In the genomic region with DNA sequence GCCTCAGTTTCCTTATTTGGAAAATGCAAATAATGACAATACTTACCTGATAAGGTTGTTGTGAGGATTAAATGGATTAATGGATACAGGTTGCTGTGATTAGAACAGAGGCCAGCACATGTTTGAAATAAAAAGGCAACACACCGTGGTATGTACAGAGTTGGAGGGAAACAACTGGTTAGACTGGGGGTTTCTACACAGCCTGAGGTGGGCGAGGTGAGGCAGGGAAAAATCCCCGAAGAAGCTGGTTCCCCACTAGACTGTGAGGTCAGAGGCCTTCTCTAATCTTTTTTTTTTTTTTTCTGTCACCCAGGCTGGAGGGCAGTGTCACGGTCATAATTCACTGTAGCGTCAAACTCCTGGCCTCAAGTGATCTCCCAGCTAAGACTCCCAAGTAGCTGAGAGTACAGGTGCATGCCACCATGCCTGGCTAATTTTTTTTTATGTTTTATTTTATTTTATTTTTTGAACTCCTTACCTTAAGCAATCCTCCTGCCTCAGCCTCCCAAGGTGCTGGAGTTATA, we compare ENCODE assay signal across 14 cellular contexts. TPM values are rescaled to one million over a fixed set of nuclear protein-coding genes. Genes with fewer than 3 reads are reported as not detected.
DNase-seq lines count a peak whose midpoint lies in the region; ATAC-seq and TF ChIP-seq lines count a peak whose summit lies in the region.
"Had no signal": no experiment of that assay in that cellular context is flagged by ENCODE, and none has a peak within 500 bp of the region (broad histone marks: within the 10 kb centered on the region; RNA-seq: fewer than 3 reads in every experiment).

No MANE protein-coding gene starts in this region.

- intact Hi-C loops in CD4-positive, alpha-beta T cell (cut with DNase I, micrococcal nuclease), result loop anchor here in 1 of 2 experiments (2.0 to 10.0 kb wide), 5 partner anchors 120 to 772 kb away; a partner anchor contains a TSS

- CTCF ChIA-PET in CD4-positive, alpha-beta T cell (lab: Charles Lee), result no interaction called here
- CTCF ChIA-PET in activated CD4-positive, alpha-beta memory T cell treated with anti-CD3 and anti-CD28 coated beads, Interleukin-2, amount 10 ng/mL, durations not matched to agents 7 days and 5 days (lab: Charles Lee), result interaction anchor here (1.2 to 3.9 kb wide), 3 partner anchors 11 to 338 kb away, joined by 3 to 20 read pairs (median 12); a partner anchor contains a TSS

- peak overlapping the region; percentile 81 for H3K27ac Mint-ChIP-seq in CD4-positive, alpha-beta T cell
- H3K27ac Mint-ChIP-seq in GM23338, result no peak overlapping the region
- no peak overlapping the region for H3K27ac Mint-ChIP-seq in activated CD4-positive, alpha-beta memory T cell treated with anti-CD3 and anti-CD28 coated beads, Interleukin-2, amount 10 ng/mL, durations not matched to agents 7 days and 5 days
- peak overlapping the region in 2 of 10 donors; percentile 88 to 90 for H3K27ac Mint-ChIP-seq in naive thymus-derived CD8-positive, alpha-beta T cell

- no peak overlapping the region for H2AFZ ChIP-seq in GM23338

- POLR2A ChIA-PET in CD4-positive, alpha-beta T cell (lab: Charles Lee), result interaction anchor here (0.8 to 2.3 kb wide), 2 partner anchors 280 to 335 kb away, joined by 3 to 8 read pairs; a partner anchor contains a TSS
- POLR2A ChIA-PET in activated CD4-positive, alpha-beta memory T cell treated with anti-CD3 and anti-CD28 coated beads, Interleukin-2, amount 10 ng/mL, durations not matched to agents 7 days and 5 days (lab: Charles Lee), result interaction anchor here (0.6 to 2.3 kb wide), 3 partner anchors 123 to 313 kb away, joined by 4 to 12 read pairs (median 9); a partner anchor contains a TSS
- POLR2A ChIA-PET in naive thymus-derived CD8-positive, alpha-beta T cell (lab: Charles Lee), result no interaction called here

- DNase-seq in CD4-positive, alpha-beta T cell, result no peak
- no peak for DNase-seq in GM23338 (ENCODE audit: low spot score)
- no peak for DNase-seq in activated CD4-positive, alpha-beta memory T cell treated with anti-CD3 and anti-CD28 coated beads, Interleukin-2, amount 10 ng/mL, durations not matched to agents 7 days and 5 days
- no peak for DNase-seq in naive thymus-derived CD8-positive, alpha-beta T cell
- DNase-seq: amygdala, dorsolateral prefrontal cortex, foreskin keratinocyte, NCI-H1048, NCI-H510A had no signal

- TF ChIP-seq CTCF in CD4-positive, alpha-beta T cell (IDR thresholded peaks at IDR 0.05), result no peak
- no peak for TF ChIP-seq CTCF in GM23338 (conservative IDR thresholded peaks at IDR 0.05; ENCODE audit: low read depth in 2 of 2)

- peaks cover 3% of the 10 kb centered on the region; the same call in 1 of the 2 replicates for H3K36me3 ChIP-seq in GM23338 (ENCODE audit: insufficient read depth)

- H3K4me2 ChIP-seq in GM23338, result no peak overlapping the region

- H3K4me3 Mint-ChIP-seq in CD4-positive, alpha-beta T cell, result peak overlapping the region; percentile 98
- H3K4me3 Mint-ChIP-seq in GM23338, result peak overlapping the region; percentile 70; the same call in 1 of the 3 replicates
- H3K4me3 Mint-ChIP-seq in activated CD4-positive, alpha-beta memory T cell treated with anti-CD3 and anti-CD28 coated beads, Interleukin-2, amount 10 ng/mL, durations not matched to agents 7 days and 5 days, result peak overlapping the region; percentile 93
- H3K4me3 Mint-ChIP-seq in naive thymus-derived CD8-positive, alpha-beta T cell, result peak overlapping the region; percentile 87 to 97 (median 94)

- H3K27me3 ChIP-seq in CD4-positive, alpha-beta T cell (ENCODE audit: control insufficient read depth, insufficient read depth, low read length), result no peaks in the 10 kb centered on the region
- H3K27me3 ChIP-seq in GM23338 (ENCODE audit: insufficient read depth), result peaks cover 10% of the 10 kb centered on the region
- H3K27me3 ChIP-seq: dorsolateral prefrontal cortex, foreskin keratinocyte, tibial nerve had no signal

- no peaks in the 10 kb centered on the region for H3K27me3 Mint-ChIP-seq in CD4-positive, alpha-beta T cell
- H3K27me3 Mint-ChIP-seq in GM23338 (ENCODE audit: insufficient read depth, low read depth, poor library complexity), result peaks cover 22% of the 10 kb centered on the region
- no peaks in the 10 kb centered on the region for H3K27me3 Mint-ChIP-seq in activated CD4-positive, alpha-beta memory T cell treated with anti-CD3 and anti-CD28 coated beads, Interleukin-2, amount 10 ng/mL, durations not matched to agents 7 days and 5 days
- no peaks in the 10 kb centered on the region for H3K27me3 Mint-ChIP-seq in naive thymus-derived CD8-positive, alpha-beta T cell

- peaks cover 21% of the 10 kb centered on the region for H4K20me1 ChIP-seq in GM23338 (replicated peaks; ENCODE audit: insufficient read depth)

- no peak for ATAC-seq in CD4-positive, alpha-beta T cell (ENCODE audit: poor library complexity)
- ATAC-seq in GM23338 (no peak), HG03521 (IDR thresholded peaks at IDR 0.05; ENCODE audit: unreplicated experiment) (no peak), GM19395 (IDR thresholded peaks at IDR 0.05; ENCODE audit: unreplicated experiment) (no peak), GM21367 (IDR thresholded peaks at IDR 0.05; ENCODE audit: unreplicated experiment) (no peak), GM18867 (IDR thresholded peaks at IDR 0.05; ENCODE audit: unreplicated experiment) (no peak)
- ATAC-seq in naive thymus-derived CD8-positive, alpha-beta T cell, result no peak

- no peaks in the 10 kb centered on the region for H3K9me2 ChIP-seq in GM23338 (ENCODE audit: insufficient read depth)

- peaks cover 4% of the 10 kb centered on the region; the same call in 1 of the 2 replicates for H3K4me1 ChIP-seq in GM23338 (ENCODE audit: insufficient read depth)
- H3K4me1 ChIP-seq: foreskin keratinocyte had no signal

- H3K9me3 ChIP-seq in CD4-positive, alpha-beta T cell (ENCODE audit: control insufficient read depth, low read length), result no peaks in the 10 kb centered on the region
- H3K9me3 ChIP-seq: tibial nerve had no signal

- peaks cover 39% of the 10 kb centered on the region for H3K4me1 Mint-ChIP-seq in CD4-positive, alpha-beta T cell (ENCODE audit: low read depth)
- peaks cover 16% of the 10 kb centered on the region for H3K4me1 Mint-ChIP-seq in GM23338
- H3K4me1 Mint-ChIP-seq in activated CD4-positive, alpha-beta memory T cell treated with anti-CD3 and anti-CD28 coated beads, Interleukin-2, amount 10 ng/mL, durations not matched to agents 7 days and 5 days, result peaks cover 32% of the 10 kb centered on the region
- H3K4me1 Mint-ChIP-seq in naive thymus-derived CD8-positive, alpha-beta T cell, result peaks cover 19 to 40% (median 36%) of the 10 kb centered on the region in 4 donors

- no peak overlapping the region for H3K4me3 ChIP-seq in GM23338

- H3K79me2 ChIP-seq in GM23338 (replicated peaks; ENCODE audit: insufficient read depth), result peaks cover 31% of the 10 kb centered on the region

- H3K9me3 Mint-ChIP-seq in CD4-positive, alpha-beta T cell, result no peaks in the 10 kb centered on the region
- H3K9me3 Mint-ChIP-seq in GM23338, result peaks cover 17% of the 10 kb centered on the region
- H3K9me3 Mint-ChIP-seq in activated CD4-positive, alpha-beta memory T cell treated with anti-CD3 and anti-CD28 coated beads, Interleukin-2, amount 10 ng/mL, durations not matched to agents 7 days and 5 days, result no peaks in the 10 kb centered on the region
- no peaks in the 10 kb centered on the region for H3K9me3 Mint-ChIP-seq in naive thymus-derived CD8-positive, alpha-beta T cell

- no peak overlapping the region for H3K27ac ChIP-seq in CD4-positive, alpha-beta T cell (ENCODE audit: low read depth, low read length)
- no peak overlapping the region for H3K27ac ChIP-seq in GM23338 (ENCODE audit: low read depth)
- H3K27ac ChIP-seq: foreskin keratinocyte had no signal

- peaks cover 9% of the 10 kb centered on the region for H3K36me3 Mint-ChIP-seq in CD4-positive, alpha-beta T cell (ENCODE audit: low read depth)
- H3K36me3 Mint-ChIP-seq in GM23338 (ENCODE audit: low read depth), result peaks cover 29% of the 10 kb centered on the region
- peaks cover 7% of the 10 kb centered on the region for H3K36me3 Mint-ChIP-seq in activated CD4-positive, alpha-beta memory T cell treated with anti-CD3 and anti-CD28 coated beads, Interleukin-2, amount 10 ng/mL, durations not matched to agents 7 days and 5 days (ENCODE audit: low read depth)
- peaks cover 0 to 2% (median 2%) of the 10 kb centered on the region in 3 donors for H3K36me3 Mint-ChIP-seq in naive thymus-derived CD8-positive, alpha-beta T cell

- H3F3A ChIP-seq in GM23338 (replicated peaks; ENCODE audit: low read depth), result 0 out of 2 replicates have a peak, but pooled peaks cover 3% of the 10 kb centered on the region

TF ChIP-seq in GM23338, 12 proteins besides CTCF, POLR2A, EP300 and RAD21 (continues in another document):
- TF ChIP-seq JUNB (IDR thresholded peaks at IDR 0.05; ENCODE audit: unreplicated experiment), result no peak
- TF ChIP-seq, protein P1, sequence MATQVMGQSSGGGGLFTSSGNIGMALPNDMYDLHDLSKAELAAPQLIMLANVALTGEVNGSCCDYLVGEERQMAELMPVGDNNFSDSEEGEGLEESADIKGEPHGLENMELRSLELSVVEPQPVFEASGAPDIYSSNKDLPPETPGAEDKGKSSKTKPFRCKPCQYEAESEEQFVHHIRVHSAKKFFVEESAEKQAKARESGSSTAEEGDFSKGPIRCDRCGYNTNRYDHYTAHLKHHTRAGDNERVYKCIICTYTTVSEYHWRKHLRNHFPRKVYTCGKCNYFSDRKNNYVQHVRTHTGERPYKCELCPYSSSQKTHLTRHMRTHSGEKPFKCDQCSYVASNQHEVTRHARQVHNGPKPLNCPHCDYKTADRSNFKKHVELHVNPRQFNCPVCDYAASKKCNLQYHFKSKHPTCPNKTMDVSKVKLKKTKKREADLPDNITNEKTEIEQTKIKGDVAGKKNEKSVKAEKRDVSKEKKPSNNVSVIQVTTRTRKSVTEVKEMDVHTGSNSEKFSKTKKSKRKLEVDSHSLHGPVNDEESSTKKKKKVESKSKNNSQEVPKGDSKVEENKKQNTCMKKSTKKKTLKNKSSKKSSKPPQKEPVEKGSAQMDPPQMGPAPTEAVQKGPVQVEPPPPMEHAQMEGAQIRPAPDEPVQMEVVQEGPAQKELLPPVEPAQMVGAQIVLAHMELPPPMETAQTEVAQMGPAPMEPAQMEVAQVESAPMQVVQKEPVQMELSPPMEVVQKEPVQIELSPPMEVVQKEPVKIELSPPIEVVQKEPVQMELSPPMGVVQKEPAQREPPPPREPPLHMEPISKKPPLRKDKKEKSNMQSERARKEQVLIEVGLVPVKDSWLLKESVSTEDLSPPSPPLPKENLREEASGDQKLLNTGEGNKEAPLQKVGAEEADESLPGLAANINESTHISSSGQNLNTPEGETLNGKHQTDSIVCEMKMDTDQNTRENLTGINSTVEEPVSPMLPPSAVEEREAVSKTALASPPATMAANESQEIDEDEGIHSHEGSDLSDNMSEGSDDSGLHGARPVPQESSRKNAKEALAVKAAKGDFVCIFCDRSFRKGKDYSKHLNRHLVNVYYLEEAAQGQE (IDR thresholded peaks at IDR 0.05; ENCODE audit: unreplicated experiment), result no peak

RNA-seq across cellular contexts. Expression of a gene that starts 1.2 kb away (rescaled TPM):
- total RNA-seq in CD4-positive, alpha-beta T cell, result 1 to 10 TPM; 3.5 to 4.2 TPM
- total RNA-seq in GM23338 (2014; rRNA removed; shearing (Covaris generic)), result 20.7 and 30.2 TPM in 2 replicates
- 11.9 and 16.9 TPM in 2 replicates for polyA plus RNA-seq in GM23338 (2016; fragmentation: Nextera tagmentation; extraction: Ambion mirVana)
- 1 to 10 TPM; 5.9 to 6.6 TPM for total RNA-seq in activated CD4-positive, alpha-beta memory T cell treated with anti-CD3 and anti-CD28 coated beads, Interleukin-2, amount 10 ng/mL, durations not matched to agents 7 days and 5 days
- total RNA-seq in naive thymus-derived CD8-positive, alpha-beta T cell, result 10 to 100 TPM; 13.4 to 14.3 TPM
- 1 to 10 TPM; 2.3 to 4.6 (median 3.2) TPM for polyA plus RNA-seq in naive thymus-derived CD8-positive, alpha-beta T cell
